In genomic region chr10:34969171-34969570, GRCh38 we compare ENCODE assay signal across 1 cellular context.
TF ChIP-seq lines count a peak whose summit lies in the region.

No MANE protein-coding gene starts in this region.

TF ChIP-seq in GM23338, 12 proteins besides CTCF, POLR2A, EP300 and RAD21 (continued from another document):
- TF ChIP-seq REST (IDR thresholded peaks at IDR 0.05; ENCODE audit: unreplicated experiment): no peak
TF ChIP-seq in GM23338: peak in this region for 0.
